In genomic region chr20:23928353-23928752, GRCh38 we compare ENCODE assay signal across 21 cellular contexts. TPM values are rescaled to one million over a fixed set of nuclear protein-coding genes. Genes with fewer than 3 reads are reported as not detected.
"Had no signal": no experiment of that assay in that cellular context is flagged by ENCODE, and none has a peak within 500 bp of the region (broad histone marks: within the 10 kb centered on the region; RNA-seq: fewer than 3 reads in every experiment).

No MANE protein-coding gene starts in this region.

- H3K36me3 Mint-ChIP-seq: mesothelial cell of epicardium had no signal

- H3K4me1 ChIP-seq: adrenal gland, esophagus muscularis mucosa, gastroesophageal sphincter, heart left ventricle, left lung, prostate gland, right atrium auricular region, suprapubic skin had no signal

- H3K36me3 ChIP-seq: adrenal gland, esophagus muscularis mucosa, gastroesophageal sphincter, heart left ventricle, left lung, prostate gland, right atrium auricular region, suprapubic skin, vagina had no signal

- H3K4me3 Mint-ChIP-seq: dendritic cell treated with granulocyte-macrophage colony-stimulating factor and Interleukin-4, amounts not matched to agents 40 ng/mL and 50 ng/mL, for 4 days; mesothelial cell of epicardium; stimulated activated naive CD8-positive, alpha-beta T cell treated with anti-CD3 and anti-CD28 coated beads, Interleukin-15, Interleukin-2, amounts not matched to agents 100 ng/mL and 50 ng/mL, for 24 hours had no signal

- H3K4me1 Mint-ChIP-seq: mesothelial cell of epicardium had no signal

- ATAC-seq: gastroesophageal sphincter, heart left ventricle, left lung had no signal

- H3K4me3 ChIP-seq: adrenal gland, esophagus muscularis mucosa, gastroesophageal sphincter, heart left ventricle, left lung, prostate gland, right atrium auricular region, suprapubic skin, vagina had no signal

- H3K27ac Mint-ChIP-seq: activated T-helper 2 cell treated with anti-CD3 and anti-CD28 coated beads, Interferon-gamma antibody, Interleukin-2, Interleukin-4, amounts not matched to agents 10 μg/mL and 5 μg/mL and 100 μg/mL, durations not matched to agents 14 hours and 24 hours and 36 hours; dendritic cell treated with granulocyte-macrophage colony-stimulating factor and Interleukin-4, amounts not matched to agents 40 ng/mL and 50 ng/mL, for 4 days; mesothelial cell of epicardium; stimulated activated naive CD8-positive, alpha-beta T cell treated with anti-CD3 and anti-CD28 coated beads, Interleukin-15, Interleukin-2, amounts not matched to agents 100 ng/mL and 50 ng/mL, for 24 hours had no signal

- H3K27me3 ChIP-seq: adrenal gland, esophagus muscularis mucosa, left lung, right atrium auricular region, suprapubic skin, vagina had no signal

- DNase-seq: activated T-cell treated with anti-CD3 and anti-CD28 coated beads for 4 hours; adrenal gland; heart left ventricle; left lung; stimulated activated CD4-positive, alpha-beta T cell treated with anti-CD3 and anti-CD28 coated beads, Interleukin-12 subunit alpha, Interleukin-12 subunit beta, amount 100 ng/mL, for 4 hours; trophoblast cell had no signal

- H3K27me3 Mint-ChIP-seq: dendritic cell treated with granulocyte-macrophage colony-stimulating factor and Interleukin-4, amounts not matched to agents 40 ng/mL and 50 ng/mL, for 4 days; stimulated activated naive CD8-positive, alpha-beta T cell treated with anti-CD3 and anti-CD28 coated beads, Interleukin-15, Interleukin-2, amounts not matched to agents 100 ng/mL and 50 ng/mL, for 24 hours had no signal

- H3K9me3 Mint-ChIP-seq: dendritic cell treated with granulocyte-macrophage colony-stimulating factor and Interleukin-4, amounts not matched to agents 40 ng/mL and 50 ng/mL, for 4 days had no signal

- H3K27ac ChIP-seq: adrenal gland, esophagus muscularis mucosa, gastroesophageal sphincter, heart left ventricle, left lung, prostate gland, right atrium auricular region, suprapubic skin, vagina had no signal

RNA-seq across cellular contexts. Expression of gene CST5, which starts 48.8 kb away (rescaled TPM):
- total RNA-seq: activated T-helper 2 cell treated with anti-CD3 and anti-CD28 coated beads, Interferon-gamma antibody, Interleukin-2, Interleukin-4, amounts not matched to agents 10 μg/mL and 5 μg/mL and 100 μg/mL, durations not matched to agents 14 hours and 24 hours and 36 hours; bronchial epithelial cell; chondrocyte; endothelial cell of umbilical vein; heart left ventricle; lung microvascular endothelial cell; mesothelial cell of epicardium; osteocyte; prostate gland; right atrium auricular region; suprapubic skin; vagina had no signal
- polyA plus RNA-seq: endothelial cell of umbilical vein, heart left ventricle had no signal
